In genomic region chr3:183734750-183735284, GRCh38 we compare ENCODE assay signal across 20 cellular contexts. TPM values are rescaled to one million over a fixed set of nuclear protein-coding genes. Genes with fewer than 3 reads are reported as not detected.
DNase-seq lines count a peak whose midpoint lies in the region; ATAC-seq and TF ChIP-seq lines count a peak whose summit lies in the region.
"Had no signal": no experiment of that assay in that cellular context is flagged by ENCODE, and none has a peak within 500 bp of the region (broad histone marks: within the 10 kb centered on the region; RNA-seq: fewer than 3 reads in every experiment).

No MANE protein-coding gene starts in this region.

- H4K20me1 ChIP-seq in GM23338 (replicated peaks; ENCODE audit: insufficient read depth), result peaks cover 3% of the 10 kb centered on the region; the same call in 1 of the 2 replicates

- no peak overlapping the region for H3K4me3 Mint-ChIP-seq in GM23338
- H3K4me3 Mint-ChIP-seq in T-helper 17 cell, result no peak overlapping the region
- H3K4me3 Mint-ChIP-seq in osteocyte (ENCODE audit: unreplicated experiment), result no peak overlapping the region
- H3K4me3 Mint-ChIP-seq: CD14-positive monocyte had no signal

- no peaks in the 10 kb centered on the region for H3K27me3 ChIP-seq in GM23338 (ENCODE audit: insufficient read depth)

- H3K4me1 Mint-ChIP-seq in GM23338 (no peaks in the 10 kb centered on the region), T-helper 17 cell (peaks cover 8% of the 10 kb centered on the region), osteocyte (ENCODE audit: unreplicated experiment) (peaks cover 18% of the 10 kb centered on the region)
- H3K4me1 Mint-ChIP-seq: CD14-positive monocyte had no signal

- no peak for ATAC-seq in GM23338
- no peak for ATAC-seq in T-helper 17 cell
- ATAC-seq in GM21390 (IDR thresholded peaks at IDR 0.05; ENCODE audit: unreplicated experiment), result no peak

- no peaks in the 10 kb centered on the region for H3K9me2 ChIP-seq in GM23338 (ENCODE audit: insufficient read depth)

- no peaks in the 10 kb centered on the region for H3K9me3 ChIP-seq in T-helper 17 cell (ENCODE audit: control insufficient read depth, low read length, poor library complexity, severe bottlenecking)

- H3K4me3 ChIP-seq in GM23338, result no peak overlapping the region
- H3K4me3 ChIP-seq in fibroblast of pulmonary artery (replicated peaks; ENCODE audit: low read depth, low read length), result no peak overlapping the region
- H3K4me3 ChIP-seq: SK-N-MC had no signal

- no peak overlapping the region for H2AFZ ChIP-seq in GM23338

- H3K36me3 ChIP-seq in GM23338 (ENCODE audit: insufficient read depth), result peaks cover 22% of the 10 kb centered on the region

- H3K4me2 ChIP-seq in GM23338, result no peak overlapping the region

- peaks cover 18% of the 10 kb centered on the region for H3K79me2 ChIP-seq in GM23338 (replicated peaks; ENCODE audit: insufficient read depth)

- no peaks in the 10 kb centered on the region for H3F3A ChIP-seq in GM23338 (replicated peaks; ENCODE audit: low read depth)

- H3K27me3 Mint-ChIP-seq in GM23338 (ENCODE audit: insufficient read depth, low read depth, poor library complexity) (no peaks in the 10 kb centered on the region), T-helper 17 cell (no peaks in the 10 kb centered on the region), osteocyte (ENCODE audit: unreplicated experiment) (no peaks in the 10 kb centered on the region)

- H3K9me3 Mint-ChIP-seq in GM23338 (no peaks in the 10 kb centered on the region; the same call in 1 of the 3 replicates), osteocyte (ENCODE audit: unreplicated experiment) (no peaks in the 10 kb centered on the region)

- H3K27ac Mint-ChIP-seq in GM23338 (no peak overlapping the region), T-helper 17 cell (peak overlapping the region; percentile 41), osteocyte (ENCODE audit: unreplicated experiment) (peak overlapping the region; percentile 75)

- peaks cover 76% of the 10 kb centered on the region for H3K36me3 Mint-ChIP-seq in GM23338 (ENCODE audit: low read depth)
- H3K36me3 Mint-ChIP-seq in T-helper 17 cell (ENCODE audit: low read depth), result peaks cover 14% of the 10 kb centered on the region
- H3K36me3 Mint-ChIP-seq in osteocyte (ENCODE audit: unreplicated experiment), result peaks cover 45% of the 10 kb centered on the region

- no peaks in the 10 kb centered on the region for H3K4me1 ChIP-seq in GM23338 (ENCODE audit: insufficient read depth)

- peak overlapping the region; percentile 60; the same call in 1 of the 2 replicates for H3K27ac ChIP-seq in GM23338 (ENCODE audit: low read depth)
- H3K27ac ChIP-seq: SK-N-MC had no signal

- TF ChIP-seq CTCF in GM23338 (conservative IDR thresholded peaks at IDR 0.05; ENCODE audit: low read depth in 2 of 2) (no peak), fibroblast of pulmonary artery (IDR thresholded peaks at IDR 0.05; ENCODE audit: low read length, missing control alignments) (no peak), osteocyte (IDR thresholded peaks at IDR 0.05) (no peak)

- no peak for DNase-seq in GM23338 (ENCODE audit: low spot score)
- DNase-seq in T-helper 17 cell, result no peak
- peak; percentile 58 for DNase-seq in fibroblast of pulmonary artery (ENCODE audit: low read depth)
- no peak for DNase-seq in osteocyte (ENCODE audit: extremely low spot score, unreplicated experiment)
- no peak for DNase-seq in NCI-H2227 treated with DMSO at 0.1 percent for 48 hours (lab: John Stamatoyannopoulos, UW)
- no peak for DNase-seq in NCI-H1417 (lab: John Stamatoyannopoulos, UW)
- DNase-seq: ACHN, AML-193, COR-L47, HCEC 1CT, KBM-7, MV-4-11, NCI-H1417 treated with DMSO at 0.1 percent for 48 hours, NCI-H2029, NCI-H2171 treated with DMSO at 0.1 percent for 48 hours, NCI-H510A, NCI-H82 had no signal

TF ChIP-seq in GM23338, 12 proteins besides CTCF, POLR2A, EP300 and RAD21:
- TF ChIP-seq STAT1 (IDR thresholded peaks at IDR 0.05; ENCODE audit: unreplicated experiment), result no peak
- TF ChIP-seq POLR2AphosphoS5 (IDR thresholded peaks at IDR 0.05; ENCODE audit: low read depth), result no peak
- TF ChIP-seq ZNF462 (CRISPR knock-in tag; IDR thresholded peaks at IDR 0.05), result no peak
- TF ChIP-seq, protein P1, sequence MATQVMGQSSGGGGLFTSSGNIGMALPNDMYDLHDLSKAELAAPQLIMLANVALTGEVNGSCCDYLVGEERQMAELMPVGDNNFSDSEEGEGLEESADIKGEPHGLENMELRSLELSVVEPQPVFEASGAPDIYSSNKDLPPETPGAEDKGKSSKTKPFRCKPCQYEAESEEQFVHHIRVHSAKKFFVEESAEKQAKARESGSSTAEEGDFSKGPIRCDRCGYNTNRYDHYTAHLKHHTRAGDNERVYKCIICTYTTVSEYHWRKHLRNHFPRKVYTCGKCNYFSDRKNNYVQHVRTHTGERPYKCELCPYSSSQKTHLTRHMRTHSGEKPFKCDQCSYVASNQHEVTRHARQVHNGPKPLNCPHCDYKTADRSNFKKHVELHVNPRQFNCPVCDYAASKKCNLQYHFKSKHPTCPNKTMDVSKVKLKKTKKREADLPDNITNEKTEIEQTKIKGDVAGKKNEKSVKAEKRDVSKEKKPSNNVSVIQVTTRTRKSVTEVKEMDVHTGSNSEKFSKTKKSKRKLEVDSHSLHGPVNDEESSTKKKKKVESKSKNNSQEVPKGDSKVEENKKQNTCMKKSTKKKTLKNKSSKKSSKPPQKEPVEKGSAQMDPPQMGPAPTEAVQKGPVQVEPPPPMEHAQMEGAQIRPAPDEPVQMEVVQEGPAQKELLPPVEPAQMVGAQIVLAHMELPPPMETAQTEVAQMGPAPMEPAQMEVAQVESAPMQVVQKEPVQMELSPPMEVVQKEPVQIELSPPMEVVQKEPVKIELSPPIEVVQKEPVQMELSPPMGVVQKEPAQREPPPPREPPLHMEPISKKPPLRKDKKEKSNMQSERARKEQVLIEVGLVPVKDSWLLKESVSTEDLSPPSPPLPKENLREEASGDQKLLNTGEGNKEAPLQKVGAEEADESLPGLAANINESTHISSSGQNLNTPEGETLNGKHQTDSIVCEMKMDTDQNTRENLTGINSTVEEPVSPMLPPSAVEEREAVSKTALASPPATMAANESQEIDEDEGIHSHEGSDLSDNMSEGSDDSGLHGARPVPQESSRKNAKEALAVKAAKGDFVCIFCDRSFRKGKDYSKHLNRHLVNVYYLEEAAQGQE (IDR thresholded peaks at IDR 0.05; ENCODE audit: unreplicated experiment), result no peak
- TF ChIP-seq JUNB (IDR thresholded peaks at IDR 0.05; ENCODE audit: unreplicated experiment), result no peak

RNA-seq across cellular contexts. Expression of gene YEATS2, which starts 37.2 kb away (rescaled TPM):
- total RNA-seq in GM23338 (2014; rRNA removed; shearing (Covaris generic)), result 45.9 and 72.8 TPM in 2 replicates
- 13.9 and 15.2 TPM in 2 replicates for polyA plus RNA-seq in GM23338 (2016; fragmentation: Nextera tagmentation; extraction: Ambion mirVana)
- total RNA-seq in T-helper 17 cell (10 to 100 TPM; 25.3 to 31.1 TPM), osteocyte (40.8 and 41.4 TPM in 2 replicates)
